ENCODE assay signal across 8 cellular contexts in genomic region chr1:217443845-217444244, GRCh38.
"Had no signal": no experiment of that assay in that cellular context is flagged by ENCODE, and none has a peak within 500 bp of the region (broad histone marks: within the 10 kb centered on the region; RNA-seq: fewer than 3 reads in every experiment).

No MANE protein-coding gene starts in this region.

- H3K4me3 Mint-ChIP-seq: HFFc6, IgD-negative memory B cell had no signal

- H3K9me3 ChIP-seq: HAP-1 had no signal

- H3K27ac Mint-ChIP-seq: HFFc6, IgD-negative memory B cell had no signal

- ATAC-seq: HCT116, HepG2 had no signal

- H3K4me1 ChIP-seq: HAP-1 had no signal

- H3K27me3 Mint-ChIP-seq: IgD-negative memory B cell had no signal

- H3K4me3 ChIP-seq: GM23248, HAP-1 had no signal

- H3K36me3 ChIP-seq: HAP-1 had no signal

- DNase-seq: GM23248, HFFc6, KBM-7 had no signal

- H3K9ac ChIP-seq: GM23248 had no signal

- H3K4me1 Mint-ChIP-seq: IgD-negative memory B cell had no signal

- H3K27ac ChIP-seq: GM23248, HL-60 had no signal

- H2AFZ ChIP-seq: GM23248 had no signal
